ENCODE assay signal across 8 cellular contexts in the genomic region with DNA sequence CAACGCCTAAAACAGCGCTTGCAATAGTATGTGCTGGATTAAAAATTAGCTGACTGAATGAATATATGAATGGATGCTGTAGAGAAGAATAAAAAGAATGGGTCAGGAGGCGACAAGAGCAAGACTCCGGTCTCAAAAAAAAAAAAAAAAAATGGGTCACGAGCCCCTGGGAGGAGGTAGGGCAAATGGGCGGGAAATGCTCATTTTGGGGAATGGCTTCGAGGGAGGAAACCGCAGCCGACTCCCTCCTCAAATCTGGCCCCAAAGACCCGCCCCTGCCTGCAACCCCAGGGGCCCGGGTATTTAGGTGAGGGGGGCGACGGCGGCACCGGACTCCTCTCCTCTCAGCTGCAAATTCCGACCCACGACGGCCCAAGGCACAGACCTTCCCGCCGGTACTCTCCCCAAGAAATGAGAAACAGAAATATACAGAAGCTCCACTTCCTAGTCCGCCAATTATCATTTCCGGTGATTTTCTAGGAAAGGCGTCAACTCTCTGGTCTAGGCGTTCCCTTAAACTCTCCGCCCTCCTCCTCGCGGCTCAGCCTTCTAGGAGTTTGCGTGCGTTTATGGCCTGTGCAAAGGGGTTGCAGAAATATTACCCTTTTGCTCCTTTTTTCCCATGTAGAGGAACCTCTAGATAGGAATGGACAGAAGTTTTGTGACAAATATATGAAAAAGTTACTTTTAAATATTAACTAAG. TPM values are rescaled to one million over a fixed set of nuclear protein-coding genes. Genes with fewer than 3 reads are reported as not detected.
DNase-seq lines count a peak whose midpoint lies in the region; ATAC-seq and TF ChIP-seq lines count a peak whose summit lies in the region.

A gene (minus strand): TSS at position 133 of the 703 bp plus-strand sequence. CDS start 1,361 bp downstream, outside the sequence.

- H3K36me3 Mint-ChIP-seq in activated naive CD8-positive, alpha-beta T cell treated with anti-CD3 and anti-CD28 coated beads, Interleukin-2, amount 10 ng/mL, durations not matched to agents 7 days and 5 days, result peaks cover 10% of the 10 kb centered on the region
- H3K36me3 Mint-ChIP-seq in progenitor cell of endocrine pancreas (ENCODE audit: insufficient read depth), result no peaks in the 10 kb centered on the region

- H3K9ac ChIP-seq in Karpas-422 (ENCODE audit: low read length), result no peak within 1 kb of the TSS

- H3K27me3 ChIP-seq in Karpas-422 (ENCODE audit: low read length), result no peaks in the 10 kb centered on the region
- H3K27me3 ChIP-seq in SJCRH30, result 0 out of 2 replicates have a peak, but pooled peaks cover 4% of the 10 kb centered on the region

- intact Hi-C loops in left cardiac atrium (cut with DNase I), result no loop called here

- peak within 1 kb of the TSS; percentile 84 for H3K4me3 Mint-ChIP-seq in activated naive CD8-positive, alpha-beta T cell treated with anti-CD3 and anti-CD28 coated beads, Interleukin-2, amount 10 ng/mL, durations not matched to agents 7 days and 5 days
- peak within 1 kb of the TSS; percentile 75 for H3K4me3 Mint-ChIP-seq in progenitor cell of endocrine pancreas (ENCODE audit: low read depth)

- no peak within 1 kb of the TSS for H3K4me3 ChIP-seq in Karpas-422 (ENCODE audit: low read length)
- no peak within 1 kb of the TSS for H3K4me3 ChIP-seq in SJCRH30

- no peaks in the 10 kb centered on the region for H4K20me1 ChIP-seq in Karpas-422 (ENCODE audit: insufficient read depth, low read depth, low read length)

- H3K4me1 Mint-ChIP-seq in activated naive CD8-positive, alpha-beta T cell treated with anti-CD3 and anti-CD28 coated beads, Interleukin-2, amount 10 ng/mL, durations not matched to agents 7 days and 5 days, result peaks cover 21% of the 10 kb centered on the region
- H3K4me1 Mint-ChIP-seq in progenitor cell of endocrine pancreas (ENCODE audit: low read depth), result peaks cover 11% of the 10 kb centered on the region

- H3K4me1 ChIP-seq in Karpas-422 (ENCODE audit: low read length) (no peaks in the 10 kb centered on the region), SJCRH30 (no peaks in the 10 kb centered on the region)

- H3K27ac Mint-ChIP-seq in activated naive CD8-positive, alpha-beta T cell treated with anti-CD3 and anti-CD28 coated beads, Interleukin-2, amount 10 ng/mL, durations not matched to agents 7 days and 5 days, result peak within 1 kb of the TSS; percentile 71
- peak within 1 kb of the TSS; percentile 49 for H3K27ac Mint-ChIP-seq in progenitor cell of endocrine pancreas

- DNase-seq in EL (peak; percentile 65), NCI-H524 treated with DMSO at 0.1 percent for 48 hours (lab: John Stamatoyannopoulos, UW) (peak; percentile 46), left cardiac atrium (peak; percentile 71), progenitor cell of endocrine pancreas (ENCODE audit: low spot score, unreplicated experiment) (no peak), GM20000 (ENCODE audit: low spot score) (no peak), Karpas-422 (no peak), SJCRH30 (no peak)
- DNase-seq in activated naive CD8-positive, alpha-beta T cell treated with anti-CD3 and anti-CD28 coated beads, Interleukin-2, amount 10 ng/mL, durations not matched to agents 7 days and 5 days, result peak; percentile 51

- H3K27me3 Mint-ChIP-seq in activated naive CD8-positive, alpha-beta T cell treated with anti-CD3 and anti-CD28 coated beads, Interleukin-2, amount 10 ng/mL, durations not matched to agents 7 days and 5 days, result peaks cover 17% of the 10 kb centered on the region
- H3K27me3 Mint-ChIP-seq in progenitor cell of endocrine pancreas, result peaks cover 21% of the 10 kb centered on the region

- peaks cover 8% of the 10 kb centered on the region for H3K9me3 Mint-ChIP-seq in activated naive CD8-positive, alpha-beta T cell treated with anti-CD3 and anti-CD28 coated beads, Interleukin-2, amount 10 ng/mL, durations not matched to agents 7 days and 5 days
- no peaks in the 10 kb centered on the region for H3K9me3 Mint-ChIP-seq in progenitor cell of endocrine pancreas (ENCODE audit: low read depth)

- H2AFZ ChIP-seq in Karpas-422 (ENCODE audit: low read length), result no peak within 1 kb of the TSS

- no peaks in the 10 kb centered on the region for H3K9me3 ChIP-seq in Karpas-422 (ENCODE audit: low read length)
- no peaks in the 10 kb centered on the region for H3K9me3 ChIP-seq in SJCRH30 (replicated peaks)

- TF ChIP-seq CTCF in progenitor cell of endocrine pancreas (IDR thresholded peaks at IDR 0.05; ENCODE audit: unreplicated experiment) (no peak), GM20000 (IDR thresholded peaks at IDR 0.05; ENCODE audit: extremely low read depth, missing control alignments) (no peak)

- POLR2A ChIA-PET in activated naive CD8-positive, alpha-beta T cell treated with anti-CD3 and anti-CD28 coated beads, Interleukin-2, amount 10 ng/mL, durations not matched to agents 7 days and 5 days (lab: Charles Lee), result interaction anchor here (1.0 to 1.4 kb wide), 2 partner anchors 11 to 15 kb away, joined by 5 to 6 read pairs; no protein-coding TSS in a partner anchor

- peak; percentile 95 for ATAC-seq in activated naive CD8-positive, alpha-beta T cell treated with anti-CD3 and anti-CD28 coated beads, Interleukin-2, amount 10 ng/mL, durations not matched to agents 7 days and 5 days (ENCODE audit: low read depth)
- ATAC-seq in left cardiac atrium, result peak; percentile 98 to 99

- no peak within 1 kb of the TSS for H3K4me2 ChIP-seq in Karpas-422 (ENCODE audit: low read depth, low read length, poor library complexity, severe bottlenecking)

- H3K79me2 ChIP-seq in Karpas-422 (ENCODE audit: low read length), result no peaks in the 10 kb centered on the region

- no peak within 1 kb of the TSS for H3K27ac ChIP-seq in Karpas-422 (ENCODE audit: low read length)
- H3K27ac ChIP-seq in SJCRH30, result no peak within 1 kb of the TSS

- H3K36me3 ChIP-seq in Karpas-422 (ENCODE audit: insufficient read depth, low read length), result no peaks in the 10 kb centered on the region
- no peaks in the 10 kb centered on the region for H3K36me3 ChIP-seq in SJCRH30

- H3K9me2 ChIP-seq in Karpas-422 (replicated peaks; ENCODE audit: insufficient read depth, low read length), result no peaks in the 10 kb centered on the region

RNA-seq across cellular contexts. Expression of the gene that starts here (rescaled TPM):
- under 1 TPM; 0.45 to 0.47 TPM for total RNA-seq in activated naive CD8-positive, alpha-beta T cell treated with anti-CD3 and anti-CD28 coated beads, Interleukin-2, amount 10 ng/mL, durations not matched to agents 7 days and 5 days
- total RNA-seq in left cardiac atrium (under 1 TPM; 0.37 to 0.68 TPM), progenitor cell of endocrine pancreas (0.91 and 1.4 TPM in 2 replicates)
- total RNA-seq in Karpas-422 (2014; rRNA removed; shearing (Covaris generic); ENCODE audit: low replicate concordance), result not detected in 2 replicates
- total RNA-seq in SJCRH30 (2014; rRNA removed; shearing (Covaris generic)), result not detected in 2 replicates

Comparison
In these comparisons a context has a peak if more than half of its experiments do, and no peak if none do; other contexts are left out.
1. Peak in DNase-seq and ATAC-seq in activated naive CD8-positive, alpha-beta T cell treated with anti-CD3 and anti-CD28 coated beads, Interleukin-2, amount 10 ng/mL, durations not matched to agents 7 days and 5 days; RNA of the gene not detected or under 1 TPM.
2. Peak in DNase-seq and ATAC-seq in left cardiac atrium; RNA of the gene not detected or under 1 TPM.
3. DNase-seq: peak in EL (single experiment) and NCI-H524 treated with DMSO at 0.1 percent for 48 hours (single experiment); none in progenitor cell of endocrine pancreas (single experiment), GM20000 (single experiment), Karpas-422 (single experiment) and SJCRH30 (0 of 2).